In the genomic region with DNA sequence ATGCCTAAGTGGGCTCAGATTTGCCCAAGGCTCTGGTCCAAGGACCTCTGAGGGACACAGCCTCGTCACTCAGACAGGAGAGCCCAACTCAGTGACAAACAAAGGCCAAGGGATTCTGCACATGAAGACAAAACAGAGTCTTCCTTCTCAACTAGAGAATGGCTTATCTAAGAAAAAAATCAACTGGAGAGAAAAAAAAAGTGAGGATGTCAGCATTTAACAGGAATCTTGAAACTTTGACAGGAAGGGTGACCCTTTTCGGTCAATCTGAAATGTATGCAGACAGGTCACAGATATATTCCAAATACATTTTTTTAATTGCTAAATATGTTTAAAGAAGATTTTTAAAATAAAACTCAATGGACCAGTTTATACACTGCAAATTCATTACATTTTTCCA, we compare ENCODE assay signal across 21 cellular contexts.
A peak's percentile ranks its signal among the peaks of the same experiment; 100 is the strongest.
DNase-seq lines count a peak whose midpoint lies in the region; ATAC-seq, FAIRE-seq and TF ChIP-seq lines count a peak whose summit lies in the region.
"Had no signal": no experiment of that assay in that cellular context is flagged by ENCODE, and none has a peak within 500 bp of the region (broad histone marks: within the 10 kb centered on the region; RNA-seq: fewer than 3 reads in every experiment).

No MANE protein-coding gene starts in this region.

- no peak overlapping the region for H3K4me3 ChIP-seq in A549
- no peak overlapping the region for H3K4me3 ChIP-seq in parathyroid adenoma (ENCODE audit: low read depth, low read length)

- TF ChIP-seq POLR2A in A549 (IDR thresholded peaks at IDR 0.05; ENCODE audit: low read length): no peak

- FAIRE-seq in A549 (lab: Jason Lieb, UNC): no peak
- FAIRE-seq: GM12891, H1 had no signal

- no peak overlapping the region for H2AFZ ChIP-seq in parathyroid adenoma

- TF ChIP-seq EP300 in A549 (IDR thresholded peaks at IDR 0.05): no peak

- H3K27me3 ChIP-seq in parathyroid adenoma (ENCODE audit: control insufficient read depth, insufficient read depth, low read length): no peaks in the 10 kb centered on the region

- POLR2A ChIA-PET in A549 (lab: Yijun Ruan, JAX): no interaction called here

- CTCF ChIA-PET in A549 (lab: Yijun Ruan, JAX): interaction anchor here (1.2 kb wide), 1 partner anchor 88 kb away, joined by 3 read pairs; no protein-coding TSS in a partner anchor

- H3K79me2 ChIP-seq in parathyroid adenoma: no peaks in the 10 kb centered on the region

- TF ChIP-seq CTCF in A549 (IDR thresholded peaks at IDR 0.05) (no peak), parathyroid adenoma (IDR thresholded peaks at IDR 0.05) (no peak), GM10266 (IDR thresholded peaks at IDR 0.05; ENCODE audit: control insufficient read depth, insufficient read depth, low read depth, missing control alignments) (no peak)

- no peak overlapping the region for H3K9ac ChIP-seq in parathyroid adenoma
- H3K9ac ChIP-seq: KMS-11 had no signal

- no peaks in the 10 kb centered on the region for H3K36me3 ChIP-seq in KOPT-K1 (ENCODE audit: insufficient read depth, low read length)
- H3K36me3 ChIP-seq in parathyroid adenoma (ENCODE audit: control insufficient read depth, insufficient read depth, low read length): no peaks in the 10 kb centered on the region

- H3K4me2 ChIP-seq in A549: 0 out of 3 replicates have a peak overlapping the region, but pooled peaks have one; percentile 61
- peak overlapping the region; percentile 27 for H3K4me2 ChIP-seq in parathyroid adenoma (ENCODE audit: low read length)
- H3K4me2 ChIP-seq: KMS-11 had no signal

- ATAC-seq in A549 (no peak), left lobe of liver (peak; percentile 12), GM18517 (IDR thresholded peaks at IDR 0.05; ENCODE audit: unreplicated experiment) (no peak), GM19452 (IDR thresholded peaks at IDR 0.05; ENCODE audit: unreplicated experiment) (no peak)
- ATAC-seq: Panc1 had no signal

- H3K27ac ChIP-seq in A549 (peak overlapping the region; percentile 77 to 85; a peak in 5 of 6 replicates), KOPT-K1 (ENCODE audit: low read depth, low read length, poor library complexity, severe bottlenecking) (peak overlapping the region; percentile 58), parathyroid adenoma (peak overlapping the region; percentile 97)
- H3K27ac ChIP-seq: HL-60, KMS-11 had no signal

- no peak for DNase-seq in A549 (ENCODE audit: low read depth in 1 of 2, low spot score in 1 of 2)
- DNase-seq in left lobe of liver (ENCODE audit: low spot score): no peak
- DNase-seq in NCI-H2171 treated with DMSO at 0.1 percent for 48 hours (lab: John Stamatoyannopoulos, UW): no peak
- no peak for DNase-seq in GM10266 (ENCODE audit: extremely low spot score)
- DNase-seq: Calu3; CD4-positive, CD25-positive, alpha-beta regulatory T cell; MM.1S; NCI-H1105; NCI-H187 treated with DMSO at 0.1 percent for 48 hours; NCI-H510A; NCI-H82; SHP77 treated with DMSO at 0.1 percent for 48 hours had no signal

- H3K4me1 ChIP-seq in A549 (peaks cover 36% of the 10 kb centered on the region), parathyroid adenoma (peaks cover 30% of the 10 kb centered on the region)

- TF ChIP-seq RAD21 in A549 (conservative IDR thresholded peaks at IDR 0.05 in 1 of 2, IDR thresholded peaks at IDR 0.05 in 1 of 2): no peak

- WGBS in A549 (ENCODE audit: missing lambda C conversion rate): 79% methylated on average over 2 of the region's 2 CpGs

- H3K9me3 ChIP-seq in A549 (0 out of 3 replicates have a peak, but pooled peaks cover 10% of the 10 kb centered on the region), KOPT-K1 (ENCODE audit: insufficient read depth, low read length, poor library complexity, severe bottlenecking) (peaks cover 41% of the 10 kb centered on the region), parathyroid adenoma (ENCODE audit: control insufficient read depth, low read length) (no peaks in the 10 kb centered on the region)

TF ChIP-seq in A549, 52 proteins besides CTCF, POLR2A, EP300 and RAD21:
- no peak for TF ChIP-seq ZFP36 (IDR thresholded peaks at IDR 0.05; ENCODE audit: borderline replicate concordance, partially characterized antibody)
- TF ChIP-seq MAFK (IDR thresholded peaks at IDR 0.05; ENCODE audit: partially characterized antibody): peak; percentile 49
